28 cellular contexts compared by ENCODE assay signal in genomic region chr2:34949316-34949715, GRCh38.
"Had no signal": no experiment of that assay in that cellular context is flagged by ENCODE, and none has a peak within 500 bp of the region (broad histone marks: within the 10 kb centered on the region; RNA-seq: fewer than 3 reads in every experiment).

No MANE protein-coding gene starts in this region.

- DNase-seq: activated CD4-positive, alpha-beta memory T cell treated with anti-CD3 and anti-CD28 coated beads, Interleukin-2, amount 10 ng/mL, durations not matched to agents 7 days and 5 days; activated CD4-positive, alpha-beta T cell treated with anti-CD3 and anti-CD28 coated beads for 1 hour; activated CD4-positive, alpha-beta T cell treated with anti-CD3 and anti-CD28 coated beads for 4 hours; activated CD4-positive, alpha-beta T cell treated with anti-CD3 and anti-CD28 coated beads, Interleukin-2, amount 10 ng/mL, durations not matched to agents 7 days and 5 days; activated CD4-positive, alpha-beta T cell treated with anti-CD3 and anti-CD28 coated beads, Interleukin-2, amount 50 U/mL, for 4 hours; activated CD8-positive, alpha-beta memory T cell treated with anti-CD3 and anti-CD28 coated beads, Interleukin-2, amount 50 U/mL, for 48 hours; activated gamma-delta T cell; activated naive CD4-positive, alpha-beta T cell; activated naive CD4-positive, alpha-beta T cell treated with anti-CD3 and anti-CD28 coated beads, Interleukin-2, amount 10 ng/mL, durations not matched to agents 7 days and 5 days; activated naive CD8-positive, alpha-beta T cell treated with anti-CD3 and anti-CD28 coated beads, Interleukin-2, amount 10 ng/mL, durations not matched to agents 7 days and 5 days; activated T-cell treated with anti-CD3 and anti-CD28 coated beads for 4 hours; activated T-cell treated with anti-CD3 and anti-CD28 coated beads, Interleukin-2, amount 50 U/mL, for 24 hours; activated T-cell treated with anti-CD3 and anti-CD28 coated beads, Interleukin-2, amount 50 U/mL, for 72 hours; central memory CD4-positive, alpha-beta T cell; cerebellar nuclear complex; colonic mucosa; effector CD8-positive, alpha-beta T cell; esophagus squamous epithelium; foreskin melanocyte; T-helper 1 cell; T-helper 17 cell; T1000 had no signal

- H3K4me3 ChIP-seq: ascending aorta, breast epithelium, cardiac muscle cell, colonic mucosa, esophagus squamous epithelium, gastroesophageal sphincter had no signal

- H3K36me3 ChIP-seq: ascending aorta, breast epithelium, cardiac muscle cell, colonic mucosa, esophagus squamous epithelium, gastroesophageal sphincter had no signal

- H3K27ac ChIP-seq: ascending aorta, breast epithelium, cardiac muscle cell, colonic mucosa, epithelial cell of prostate, esophagus squamous epithelium, gastroesophageal sphincter had no signal

- H3K9me3 ChIP-seq: ascending aorta, breast epithelium, colonic mucosa, esophagus squamous epithelium had no signal

- ATAC-seq: activated naive CD4-positive, alpha-beta T cell treated with anti-CD3 and anti-CD28 coated beads, Interleukin-2, amount 50 U/mL, for 72 hours; activated T-cell treated with anti-CD3 and anti-CD28 coated beads, Interleukin-2, amount 50 U/mL, for 72 hours; gastroesophageal sphincter; T-helper 17 cell had no signal

- H3K4me1 ChIP-seq: ascending aorta, breast epithelium, colonic mucosa, esophagus squamous epithelium, gastroesophageal sphincter had no signal

- H3K27me3 ChIP-seq: ascending aorta, breast epithelium, cardiac muscle cell, colonic mucosa, esophagus squamous epithelium, gastroesophageal sphincter had no signal
